33 cellular contexts compared by ENCODE assay signal in genomic region chr20:6384368-6384767, GRCh38.
"Had no signal": no experiment of that assay in that cellular context is flagged by ENCODE, and none has a peak within 500 bp of the region (broad histone marks: within the 10 kb centered on the region; RNA-seq: fewer than 3 reads in every experiment).

No MANE protein-coding gene starts in this region.

- H3K9me3 ChIP-seq: adrenal gland had no signal

- H3K36me3 ChIP-seq: adrenal gland had no signal

- H3K4me2 ChIP-seq: PC-9 had no signal

- FAIRE-seq: astrocyte, RCC 7860 had no signal

- H3K27me3 ChIP-seq: adrenal gland had no signal

- H3K4me1 ChIP-seq: adrenal gland had no signal

- DNase-seq: activated B cell treated with CpG ODN at 0.5 μM for 24 hours; activated CD4-positive, alpha-beta memory T cell treated with anti-CD3 and anti-CD28 coated beads for 36 hours; activated CD4-positive, alpha-beta T cell treated with anti-CD3 and anti-CD28 coated beads for 4 hours; activated CD4-positive, alpha-beta T cell treated with anti-CD3 and anti-CD28 coated beads, Interleukin-2, amount 50 U/mL, for 1 hour; activated CD4-positive, CD25-positive, alpha-beta regulatory T cell treated with anti-CD3 and anti-CD28 coated beads, Interleukin-2, amount 50 U/mL, for 72 hours; activated CD8-positive, alpha-beta memory T cell treated with anti-CD3 and anti-CD28 coated beads, Interleukin-2, amount 50 U/mL, for 4 hours; activated gamma-delta T cell treated with Interleukin-2 at 50 U/mL for 16 hours; activated naive CD4-positive, alpha-beta T cell treated with anti-CD3 and anti-CD28 coated beads for 36 hours; activated T-cell treated with anti-CD3 and anti-CD28 coated beads for 4 hours; activated T-cell treated with anti-CD3 and anti-CD28 coated beads, Interleukin-2, amount 50 U/mL, for 4 hours; adrenal gland; central memory CD4-positive, alpha-beta T cell; NCI-H1105; NCI-H1417 treated with DMSO at 0.1 percent for 48 hours; NCI-H1694 treated with DMSO at 0.1 percent for 48 hours; NCI-H2029; NCI-H2227 treated with DMSO at 0.1 percent for 48 hours; NCI-H446 treated with DMSO at 0.1 percent for 48 hours; NCI-H524; NCI-H69; NK-92 treated with Interleukin-12 subunit alpha and Interleukin-12 subunit beta, amount 100 ng/mL, for 24 hours; PC-9; SIG-M5; SW 1271; T-helper 1 cell; T-helper 2 cell; T-helper 9 cell had no signal

- ATAC-seq: activated naive CD4-positive, alpha-beta T cell treated with anti-CD3 and anti-CD28 coated beads, Interleukin-2, amount 50 U/mL, for 72 hours; activated T-cell treated with anti-CD3 and anti-CD28 coated beads, Interleukin-2, amount 50 U/mL, for 4 hours; Right ventricle myocardium inferior had no signal

- H3K4me3 ChIP-seq: adrenal gland, PC-9 had no signal

- H2AFZ ChIP-seq: PC-9 had no signal

- H3K27ac ChIP-seq: adrenal gland, PC-9, RWPE1, VCaP had no signal
